In the genomic region with DNA sequence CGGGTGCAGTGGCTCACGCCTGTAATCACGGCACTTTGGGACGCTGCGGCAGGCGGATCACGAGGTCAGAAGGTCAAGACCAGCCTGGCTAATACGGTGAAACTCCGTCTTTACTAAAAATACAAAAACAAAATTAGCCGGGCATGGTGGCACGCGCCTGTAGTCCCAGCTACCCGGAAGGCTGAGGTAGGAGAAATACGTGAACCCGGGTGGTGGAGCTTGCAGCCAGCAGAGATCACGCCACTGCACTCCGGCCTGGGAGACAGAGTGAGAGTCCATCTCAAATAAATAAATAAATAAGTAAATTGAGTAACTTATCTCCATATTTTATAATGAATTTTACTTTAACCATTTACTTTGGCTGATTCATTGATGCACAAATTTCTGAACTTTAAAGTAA, we compare ENCODE assay signal across 29 cellular contexts.
"Had no signal": no experiment of that assay in that cellular context is flagged by ENCODE, and none has a peak within 500 bp of the region (broad histone marks: within the 10 kb centered on the region; RNA-seq: fewer than 3 reads in every experiment).

No MANE protein-coding gene starts in this region.

- DNase-seq: Karpas-422, MM.1S, MV-4-11, NCI-H1092, NCI-H1105, NCI-H1417 treated with DMSO at 0.1 percent for 48 hours, NCI-H1436 treated with DMSO at 0.1 percent for 48 hours, NCI-H1694 treated with DMSO at 0.1 percent for 48 hours, NCI-H187 treated with DMSO at 0.1 percent for 48 hours, NCI-H2029, NCI-H2081, NCI-H2171 treated with DMSO at 0.1 percent for 48 hours, NCI-H2227 treated with DMSO at 0.1 percent for 48 hours, NCI-H446 treated with DMSO at 0.1 percent for 48 hours, NCI-H510A, NCI-H524, NCI-H526, NCI-H69, NCI-H748 treated with DMSO at 0.1 percent for 48 hours, NCI-H82, PC-9, Right ventricle myocardium superior, SHP77 treated with DMSO at 0.1 percent for 48 hours, SK-N-SH, SW 1271, T-helper 1 cell had no signal

- H3K27me3 ChIP-seq: SJSA1 had no signal

- H3K36me3 ChIP-seq: SJSA1 had no signal

- H3K4me2 ChIP-seq: PC-9, SK-N-SH had no signal

- H3K4me1 ChIP-seq: SJSA1 had no signal

- H3K27ac ChIP-seq: PC-9, RWPE1, SJSA1 had no signal

- H3K4me3 ChIP-seq: PC-9, SJSA1 had no signal

- H3K9ac ChIP-seq: SK-N-SH had no signal

- ATAC-seq: Panc1 had no signal

- H3K9me2 ChIP-seq: SK-N-SH had no signal

- H2AFZ ChIP-seq: PC-9 had no signal

- H3K9me3 ChIP-seq: SJSA1, SK-N-SH had no signal
